ENCODE assay signal across 9 cellular contexts in genomic region chr6:125114248-125114858, GRCh38. TPM values are rescaled to one million over a fixed set of nuclear protein-coding genes. Genes with fewer than 3 reads are reported as not detected.
DNase-seq lines count a peak whose midpoint lies in the region; ATAC-seq, FAIRE-seq and TF ChIP-seq lines count a peak whose summit lies in the region.
"Had no signal": no experiment of that assay in that cellular context is flagged by ENCODE, and none has a peak within 500 bp of the region (broad histone marks: within the 10 kb centered on the region; RNA-seq: fewer than 3 reads in every experiment).

No MANE protein-coding gene starts in this region.

- DNase-seq in NCI-H748 treated with DMSO at 0.1 percent for 48 hours (lab: John Stamatoyannopoulos, UW) (peak; percentile 30), heart right ventricle (peak in 1 of 2 donors; percentile 53), spleen (no peak)
- peak; percentile 67 for DNase-seq in activated effector memory CD4-positive, alpha-beta T cell treated with anti-CD3 and anti-CD28 coated beads, Interleukin-2, amount 50 U/mL, for 16 hours

- H3K36me3 ChIP-seq in heart right ventricle (no peaks in the 10 kb centered on the region), spleen (no peaks in the 10 kb centered on the region)

- peak; percentile 77 to 97 (median 89) for TF ChIP-seq CTCF in heart right ventricle (IDR thresholded peaks at IDR 0.05)
- peak in 8 of 11 experiments; percentile 39 to 75 (median 65) for TF ChIP-seq CTCF in spleen (IDR thresholded peaks at IDR 0.05 in 8 of 11, conservative IDR thresholded peaks at IDR 0.05 in 3 of 11)

- TF ChIP-seq POLR2A in spleen (IDR thresholded peaks at IDR 0.05), result no peak

- peaks cover 0 to 34% (median 22%) of the 10 kb centered on the region in 11 donors for H3K9me3 ChIP-seq in heart right ventricle
- peaks cover 0 to 37% (median 35%) of the 10 kb centered on the region in 8 donors for H3K9me3 ChIP-seq in spleen

- H3K4me3 ChIP-seq in heart right ventricle, result no peak overlapping the region
- H3K4me3 ChIP-seq in spleen, result no peak overlapping the region
- H3K4me3 ChIP-seq: skin epidermis had no signal

- WGBS in heart right ventricle, 2 donors, result 0% methylated on average over 1 of the region's 1 CpG
- WGBS in spleen, 5 donors, result 0% methylated on average over 1 of the region's 1 CpG

- H3K27me3 ChIP-seq in heart right ventricle, result no peaks in the 10 kb centered on the region
- no peaks in the 10 kb centered on the region for H3K27me3 ChIP-seq in spleen (replicated peaks in 1 of 7)

- H3K4me1 ChIP-seq in heart right ventricle, result no peaks in the 10 kb centered on the region
- H3K4me1 ChIP-seq in spleen, result no peaks in the 10 kb centered on the region

- intact Hi-C loops in heart right ventricle (cut with DNase I) (loop anchor here in 7 of 10 donors (1.0 to 5.0 kb wide), 6 partner anchors 151 to 244 kb away; partner anchors contain the start of gene RNF217 (in 1 of the 7)), spleen (cut with DNase I; ENCODE audit: low total_unique reads) (no loop called here)

- FAIRE-seq in G401.6 (lab: Jason Lieb, UNC), result peak; percentile 96

- ATAC-seq in HG03025 (IDR thresholded peaks at IDR 0.05; ENCODE audit: low FRiP score, unreplicated experiment), result peak; percentile 53
- ATAC-seq in heart right ventricle, result no peak
- no peak for ATAC-seq in HG03457 (IDR thresholded peaks at IDR 0.05; ENCODE audit: unreplicated experiment)
- no peak for ATAC-seq in HG02588 (IDR thresholded peaks at IDR 0.05; ENCODE audit: unreplicated experiment)

- H3K27ac ChIP-seq in heart right ventricle (no peak overlapping the region), spleen (no peak overlapping the region)
- H3K27ac ChIP-seq: skin epidermis had no signal

RNA-seq across cellular contexts. Expression of gene TPD52L1, which starts 39.2 kb away (rescaled TPM):
- 10 to 100 TPM; 39.4 to 97.8 (median 59.8) TPM for total RNA-seq in heart right ventricle
- 10 to 100 TPM; 21.2 to 42.5 TPM for polyA plus RNA-seq in heart right ventricle
- total RNA-seq in spleen, result 1 to 10 TPM; 2.5 to 9.1 (median 4.7) TPM
- 1 to 10 TPM in 2 of 3 donors, under 1 TPM in 1; 0.80 to 3.0 (median 2.0) TPM for polyA plus RNA-seq in spleen

Comparison
In these comparisons a context has a peak if more than half of its experiments do, and no peak if none do; other contexts are left out.
1. RNA of gene TPD52L1, which starts 39.2 kb away (total RNA-seq): 39.4 to 97.8 TPM in heart right ventricle; 2.5 to 9.1 TPM in spleen; every median in the first group is over 4 times any median in the second.